In genomic region chr17:78125976-78126894, GRCh38 we compare ENCODE assay signal across 1 cellular context.
TF ChIP-seq lines count a peak whose summit lies in the region.

No MANE protein-coding gene starts in this region.

TF ChIP-seq in HepG2, 621 proteins besides CTCF, POLR2A, EP300 and RAD21:
- TF ChIP-seq NRL (CRISPR knock-in tag; IDR thresholded peaks at IDR 0.05; ENCODE audit: borderline replicate concordance) (0 out of 2 replicates have a peak, but pooled peaks have one; percentile 36), AKAP8 (CRISPR knock-in tag; IDR thresholded peaks at IDR 0.05) (no peak), CEBPG (CRISPR knock-in tag; IDR thresholded peaks at IDR 0.05) (no peak), ZBTB39 (CRISPR knock-in tag; IDR thresholded peaks at IDR 0.05) (0 out of 2 replicates have a peak, but pooled peaks have one; percentile 15), RBFOX2 (IDR thresholded peaks at IDR 0.05; ENCODE audit: low read depth, low read length) (peak; percentile 49), HNRNPLL (IDR thresholded peaks at IDR 0.05; ENCODE audit: low read depth, low read length, poor library complexity, severe bottlenecking) (peak; percentile 43), ZNF850 (CRISPR knock-in tag; conservative IDR thresholded peaks at IDR 0.05) (0 out of 2 replicates have a peak, but pooled peaks have one; percentile 11), CBFB (CRISPR knock-in tag; IDR thresholded peaks at IDR 0.05) (no peak)
